Comparison of ENCODE assay signal across 8 cellular contexts in the genomic region with DNA sequence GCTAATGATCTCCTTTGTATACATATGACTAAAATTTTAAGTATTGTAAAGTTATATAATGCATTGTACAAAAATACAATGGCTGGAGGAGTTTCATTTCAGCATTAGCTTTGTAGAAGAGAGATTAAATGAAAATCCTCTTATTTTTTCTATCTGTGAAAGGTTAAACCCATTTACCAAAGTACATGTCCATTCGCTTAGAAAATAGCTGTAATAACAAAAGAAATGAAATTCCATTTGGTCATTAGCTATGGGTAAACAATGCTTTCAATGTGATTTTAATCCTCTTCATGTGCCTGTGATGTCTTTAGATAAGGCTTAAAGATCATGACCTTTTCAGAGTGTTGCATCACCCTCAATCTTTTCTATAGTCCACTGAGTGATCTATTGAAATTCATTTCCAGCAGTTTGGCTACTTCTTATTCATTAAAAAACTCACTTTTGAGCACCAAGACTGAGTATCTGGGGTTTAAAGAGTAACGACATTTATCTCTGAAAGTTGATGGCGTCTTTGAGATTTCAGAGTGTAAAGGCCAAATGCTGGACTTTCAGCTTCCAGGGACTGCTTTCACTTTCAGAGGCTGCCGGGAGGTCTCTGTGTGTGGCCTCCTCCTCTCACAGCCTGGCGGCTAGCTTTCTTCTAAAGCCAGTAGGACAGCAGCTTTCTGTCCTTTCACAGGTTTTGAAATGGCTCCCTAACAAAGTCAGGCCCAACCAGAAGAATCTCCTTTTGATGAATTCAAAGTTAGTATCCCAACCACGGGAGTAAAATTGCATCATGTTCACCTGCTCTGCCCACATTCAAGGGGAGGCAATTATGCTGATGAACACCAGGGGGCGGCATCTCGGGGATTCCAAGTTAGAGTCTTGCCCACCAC.
A peak's percentile ranks its signal among the peaks of the same experiment; 100 is the strongest.
DNase-seq lines count a peak whose midpoint lies in the region; ATAC-seq and TF ChIP-seq lines count a peak whose summit lies in the region.

No MANE protein-coding gene starts in this region.

- peak; percentile 73 for DNase-seq in DMS 273 (lab: John Stamatoyannopoulos, UW; ENCODE audit: unreplicated experiment)
- DNase-seq in DMS 273 treated with DMSO at 0.1 percent for 48 hours (lab: John Stamatoyannopoulos, UW) = no peak
- peak; percentile 1 for DNase-seq in SK-N-MC (ENCODE audit: low read depth, low spot score)
- DNase-seq in NCI-H146 treated with DMSO at 0.1 percent for 48 hours (lab: John Stamatoyannopoulos, UW; ENCODE audit: unreplicated experiment) = no peak

- ATAC-seq in HG02981 (IDR thresholded peaks at IDR 0.05; ENCODE audit: unreplicated experiment) = peak; percentile 67
- no peak for ATAC-seq in HG03469 (IDR thresholded peaks at IDR 0.05; ENCODE audit: unreplicated experiment)
- no peak for ATAC-seq in HG03025 (IDR thresholded peaks at IDR 0.05; ENCODE audit: low FRiP score, unreplicated experiment)

- H3K9ac ChIP-seq in SK-N-MC (ENCODE audit: insufficient read length) (peak overlapping the region; percentile 35), liver (ENCODE audit: low read depth in 1 of 2, low read length in 2 of 2) (no peak overlapping the region)

- no peak overlapping the region for H3K27ac ChIP-seq in SK-N-MC
- H3K27ac ChIP-seq in liver (ENCODE audit: low read depth in 1 of 2, low read length in 2 of 2) = no peak overlapping the region

- H3K9me3 ChIP-seq in SK-N-MC (ENCODE audit: low read depth, low read length) (no peaks in the 10 kb centered on the region), liver (ENCODE audit: control insufficient read depth in 4 of 4, low read length in 3 of 4) (peaks cover 0 to 3% (median 0%) of the 10 kb centered on the region in 4 donors)

- peak overlapping the region; percentile 64 for H3K4me3 ChIP-seq in SK-N-MC
- H3K4me3 ChIP-seq in liver (ENCODE audit: low read depth in 1 of 3, low read length in 3 of 3) = peak overlapping the region in 2 of 3 donors; percentile 25 to 47

- peaks cover 0 to 5% (median 0%) of the 10 kb centered on the region in 4 donors for H3K4me1 ChIP-seq in liver (ENCODE audit: control insufficient read depth in 4 of 4, insufficient read depth in 4 of 4, low read length in 3 of 4)

- H3K27me3 ChIP-seq in liver (ENCODE audit: control insufficient read depth in 4 of 4, insufficient read depth in 4 of 4, low read length in 3 of 4) = no peaks in the 10 kb centered on the region

- WGBS in liver = 47% methylated on average over 8 of the region's 8 CpGs

- TF ChIP-seq CTCF in liver (IDR thresholded peaks at IDR 0.05; ENCODE audit: low read depth, low read length, missing input control) = peak; percentile 42

- TF ChIP-seq RAD21 in liver (IDR thresholded peaks at IDR 0.05) = peak; percentile 38 to 65

- H3K36me3 ChIP-seq in SK-N-MC (ENCODE audit: insufficient read depth, low read length) = no peaks in the 10 kb centered on the region
- H3K36me3 ChIP-seq in liver (ENCODE audit: control insufficient read depth in 4 of 4, insufficient read depth in 3 of 4, low read depth in 1 of 4, low read length in 3 of 4) = no peaks in the 10 kb centered on the region

TF ChIP-seq in liver, 16 proteins besides CTCF, POLR2A, EP300 and RAD21:
- TF ChIP-seq EGR1 (IDR thresholded peaks at IDR 0.05; ENCODE audit: low read depth in 2 of 2) = no peak
- TF ChIP-seq HNF4A (conservative IDR thresholded peaks at IDR 0.05) = peak; percentile 71 to 82
- TF ChIP-seq YY1 (IDR thresholded peaks at IDR 0.05) = peak; percentile 40
- no peak for TF ChIP-seq FOXA1 (IDR thresholded peaks at IDR 0.05)
- TF ChIP-seq NR2F2 (IDR thresholded peaks at IDR 0.05) = peak; percentile 67
- peak; percentile 68 for TF ChIP-seq SP1 (IDR thresholded peaks at IDR 0.05)

Comparison
In these comparisons a context has a peak if more than half of its experiments do, and no peak if none do; other contexts are left out.
1. DNase-seq: peak in DMS 273 (single experiment) and SK-N-MC (single experiment); none in DMS 273 treated with DMSO at 0.1 percent for 48 hours (single experiment) and NCI-H146 treated with DMSO at 0.1 percent for 48 hours (single experiment).